Comparison of ENCODE assay signal across 20 cellular contexts in the genomic region with DNA sequence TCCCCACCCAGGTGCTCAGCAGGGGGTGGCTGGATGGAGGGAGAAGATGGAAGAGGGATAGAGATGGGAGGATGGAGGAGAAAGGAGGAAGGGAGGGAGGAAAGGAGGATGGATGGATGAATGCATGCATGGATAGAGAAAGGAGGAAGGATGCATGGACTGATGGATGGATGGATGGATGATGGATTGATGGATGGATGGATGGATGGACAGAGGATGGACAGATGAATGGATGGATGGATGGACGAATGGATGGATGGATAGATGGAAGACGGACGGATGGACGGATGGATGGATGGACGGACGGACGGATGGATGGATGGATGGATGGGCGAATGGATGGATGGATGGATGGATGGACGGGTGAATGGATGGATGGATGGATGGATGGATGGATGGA.
"Had no signal": no experiment of that assay in that cellular context is flagged by ENCODE, and none has a peak within 500 bp of the region (broad histone marks: within the 10 kb centered on the region; RNA-seq: fewer than 3 reads in every experiment).

No MANE protein-coding gene starts in this region.

- H3K27ac Mint-ChIP-seq: activated CD4-positive, alpha-beta T cell treated with anti-CD3 and anti-CD28 coated beads for 36 hours; activated CD8-positive, alpha-beta memory T cell treated with anti-CD3 and anti-CD28 coated beads, Interleukin-2, amount 10 ng/mL, durations not matched to agents 7 days and 5 days; activated naive CD8-positive, alpha-beta T cell treated with anti-CD3 and anti-CD28 coated beads, Interleukin-2, amount 10 ng/mL, durations not matched to agents 7 days and 5 days; mesothelial cell of epicardium; natural killer cell treated with Interleukin-12 subunit alpha and Interleukin-12 subunit beta and Interleukin-15 and Interleukin-18, amount 100 ng/mL, for 72 hours had no signal

- H3K27me3 Mint-ChIP-seq: activated CD4-positive, alpha-beta T cell treated with anti-CD3 and anti-CD28 coated beads for 36 hours; activated CD8-positive, alpha-beta memory T cell treated with anti-CD3 and anti-CD28 coated beads, Interleukin-2, amount 10 ng/mL, durations not matched to agents 7 days and 5 days; activated naive CD8-positive, alpha-beta T cell treated with anti-CD3 and anti-CD28 coated beads, Interleukin-2, amount 10 ng/mL, durations not matched to agents 7 days and 5 days; natural killer cell treated with Interleukin-12 subunit alpha and Interleukin-12 subunit beta and Interleukin-15 and Interleukin-18, amount 100 ng/mL, for 72 hours had no signal

- H3K36me3 ChIP-seq: lower lobe of right lung, right atrium auricular region, tibial nerve, vagina had no signal

- H3K27ac ChIP-seq: lower lobe of right lung had no signal

- H3K4me3 ChIP-seq: body of pancreas, lower lobe of right lung, right atrium auricular region, tibial nerve, vagina had no signal

- H3K9me3 ChIP-seq: body of pancreas, lower lobe of right lung, right atrium auricular region, tibial nerve, vagina had no signal

- ATAC-seq: activated CD4-positive, alpha-beta T cell treated with anti-CD3 and anti-CD28 coated beads for 36 hours; activated CD8-positive, alpha-beta memory T cell treated with anti-CD3 and anti-CD28 coated beads, Interleukin-2, amount 10 ng/mL, durations not matched to agents 7 days and 5 days; body of pancreas; esophagus mucosa; left cardiac atrium; lower lobe of right lung; natural killer cell treated with Interleukin-12 subunit alpha and Interleukin-12 subunit beta and Interleukin-15 and Interleukin-18, amount 100 ng/mL, for 72 hours; stimulated activated naive CD8-positive, alpha-beta T cell treated with anti-CD3 and anti-CD28 coated beads, Interleukin-15, Interleukin-2, amounts not matched to agents 100 U/mL and 50 U/mL, for 24 hours had no signal

- H3K4me1 Mint-ChIP-seq: activated CD8-positive, alpha-beta memory T cell treated with anti-CD3 and anti-CD28 coated beads, Interleukin-2, amount 10 ng/mL, durations not matched to agents 7 days and 5 days had no signal

- DNase-seq: activated CD4-positive, alpha-beta T cell treated with anti-CD3 and anti-CD28 coated beads for 36 hours; activated CD4-positive, alpha-beta T cell treated with anti-CD3 and anti-CD28 coated beads, Interleukin-2, amount 50 U/mL, for 48 hours; activated CD8-positive, alpha-beta memory T cell treated with anti-CD3 and anti-CD28 coated beads, Interleukin-2, amount 10 ng/mL, durations not matched to agents 7 days and 5 days; activated naive CD8-positive, alpha-beta T cell treated with anti-CD3 and anti-CD28 coated beads, Interleukin-2, amount 10 ng/mL, durations not matched to agents 7 days and 5 days; body of pancreas; caudate nucleus; left cardiac atrium; lower lobe of right lung; stimulated activated CD4-positive, alpha-beta T cell treated with anti-CD3 and anti-CD28 coated beads, Interleukin-2, amount 100 ng/mL, for 24 hours; stimulated activated naive CD8-positive, alpha-beta T cell treated with anti-CD3 and anti-CD28 coated beads, Interleukin-15, Interleukin-2, amounts not matched to agents 100 U/mL and 50 U/mL, for 24 hours; SW 1271 had no signal

- FAIRE-seq: colon, endometrium, islet of Langerhans had no signal

- H3K36me3 Mint-ChIP-seq: activated CD8-positive, alpha-beta memory T cell treated with anti-CD3 and anti-CD28 coated beads, Interleukin-2, amount 10 ng/mL, durations not matched to agents 7 days and 5 days; activated naive CD8-positive, alpha-beta T cell treated with anti-CD3 and anti-CD28 coated beads, Interleukin-2, amount 10 ng/mL, durations not matched to agents 7 days and 5 days; mesothelial cell of epicardium; natural killer cell treated with Interleukin-12 subunit alpha and Interleukin-12 subunit beta and Interleukin-15 and Interleukin-18, amount 100 ng/mL, for 72 hours had no signal

- H3K27me3 ChIP-seq: body of pancreas, right atrium auricular region, tibial nerve, vagina had no signal

- H3K4me3 Mint-ChIP-seq: activated CD4-positive, alpha-beta T cell treated with anti-CD3 and anti-CD28 coated beads for 36 hours; activated CD8-positive, alpha-beta memory T cell treated with anti-CD3 and anti-CD28 coated beads, Interleukin-2, amount 10 ng/mL, durations not matched to agents 7 days and 5 days; activated naive CD8-positive, alpha-beta T cell treated with anti-CD3 and anti-CD28 coated beads, Interleukin-2, amount 10 ng/mL, durations not matched to agents 7 days and 5 days; mesothelial cell of epicardium; natural killer cell treated with Interleukin-12 subunit alpha and Interleukin-12 subunit beta and Interleukin-15 and Interleukin-18, amount 100 ng/mL, for 72 hours had no signal

- H3K9me3 Mint-ChIP-seq: activated naive CD8-positive, alpha-beta T cell treated with anti-CD3 and anti-CD28 coated beads, Interleukin-2, amount 10 ng/mL, durations not matched to agents 7 days and 5 days; mesothelial cell of epicardium; natural killer cell treated with Interleukin-12 subunit alpha and Interleukin-12 subunit beta and Interleukin-15 and Interleukin-18, amount 100 ng/mL, for 72 hours had no signal
